ENCODE assay signal across 12 cellular contexts in genomic region chr9:110426052-110426709, GRCh38.
DNase-seq lines count a peak whose midpoint lies in the region; ATAC-seq, FAIRE-seq and TF ChIP-seq lines count a peak whose summit lies in the region.
"Had no signal": no experiment of that assay in that cellular context is flagged by ENCODE, and none has a peak within 500 bp of the region (broad histone marks: within the 10 kb centered on the region; RNA-seq: fewer than 3 reads in every experiment).

No MANE protein-coding gene starts in this region.

- H3K36me3 ChIP-seq in DND-41 (ENCODE audit: insufficient read depth, low read length) = no peaks in the 10 kb centered on the region
- no peaks in the 10 kb centered on the region for H3K36me3 ChIP-seq in Loucy (ENCODE audit: insufficient read depth, low read length)
- no peaks in the 10 kb centered on the region for H3K36me3 ChIP-seq in bronchial epithelial cell (ENCODE audit: control insufficient read depth, insufficient read depth, low read length)
- H3K36me3 ChIP-seq in mesenchymal stem cell (ENCODE audit: control insufficient read depth in 1 of 2, insufficient read depth in 2 of 2, low read depth in 1 of 2, low read length in 2 of 2) = peaks cover 0 to 39% of the 10 kb centered on the region in 2 experiments

- H3K23ac ChIP-seq in mesenchymal stem cell (ENCODE audit: low read length in 2 of 2) = no peak overlapping the region

- no peak overlapping the region for H2BK15ac ChIP-seq in mesenchymal stem cell (ENCODE audit: low read depth, poor library complexity, severe bottlenecking)

- H4K20me1 ChIP-seq in DND-41 (ENCODE audit: insufficient read depth, low read length) (no peaks in the 10 kb centered on the region), Loucy (ENCODE audit: insufficient read depth, low read length, poor library complexity, severe bottlenecking) (no peaks in the 10 kb centered on the region)

- no peak overlapping the region for H3K27ac Mint-ChIP-seq in effector memory CD8-positive, alpha-beta T cell

- no peaks in the 10 kb centered on the region for H3K9me3 Mint-ChIP-seq in effector memory CD8-positive, alpha-beta T cell

- H3K27ac ChIP-seq in DND-41 (ENCODE audit: low read length) (no peak overlapping the region), mesenchymal stem cell (ENCODE audit: low read length, poor library complexity, severe bottlenecking) (no peak overlapping the region)
- H3K27ac ChIP-seq: body of pancreas had no signal

- H3K4ac ChIP-seq in mesenchymal stem cell (ENCODE audit: low read depth in 1 of 2, low read length in 2 of 2) = no peak overlapping the region

- ATAC-seq in DND-41 (ENCODE audit: insufficient read depth, low read depth) = no peak
- no peak for ATAC-seq in GM18517 (IDR thresholded peaks at IDR 0.05; ENCODE audit: unreplicated experiment)
- no peak for ATAC-seq in GM19035 (IDR thresholded peaks at IDR 0.05; ENCODE audit: unreplicated experiment)
- no peak for ATAC-seq in effector memory CD8-positive, alpha-beta T cell (replicated peaks)
- ATAC-seq: body of pancreas had no signal

- H3K36me3 Mint-ChIP-seq in effector memory CD8-positive, alpha-beta T cell (ENCODE audit: insufficient read depth) = no peaks in the 10 kb centered on the region

- no peak overlapping the region for H2BK5ac ChIP-seq in mesenchymal stem cell (ENCODE audit: low read depth, low read length, poor library complexity, severe bottlenecking)

- H3K4me1 ChIP-seq in DND-41 (ENCODE audit: insufficient read depth, low read length) (no peaks in the 10 kb centered on the region), Loucy (ENCODE audit: insufficient read depth, low read length, poor library complexity, severe bottlenecking) (no peaks in the 10 kb centered on the region), mesenchymal stem cell (ENCODE audit: control insufficient read depth, insufficient read depth, low read depth, low read length) (no peaks in the 10 kb centered on the region)
- H3K4me1 ChIP-seq: body of pancreas had no signal

- H4K91ac ChIP-seq in mesenchymal stem cell (ENCODE audit: low read length) = no peak overlapping the region

- H3K4me3 ChIP-seq in DND-41 (ENCODE audit: low read depth in 1 of 2, low read length in 2 of 2) = no peak overlapping the region
- no peak overlapping the region for H3K4me3 ChIP-seq in Loucy (ENCODE audit: low read length, poor library complexity, severe bottlenecking)
- H3K4me3 ChIP-seq in bronchial epithelial cell (ENCODE audit: low read depth, low read length) = no peak overlapping the region
- H3K4me3 ChIP-seq in mesenchymal stem cell (ENCODE audit: insufficient read depth in 1 of 2, low read depth in 1 of 2, low read length in 2 of 2) = no peak overlapping the region
- H3K4me3 ChIP-seq: body of pancreas had no signal

- H3K4me2 ChIP-seq in DND-41 (ENCODE audit: insufficient read depth, low read length) = no peak overlapping the region
- no peak overlapping the region for H3K4me2 ChIP-seq in Loucy (ENCODE audit: low read depth, low read length, poor library complexity, severe bottlenecking)
- H3K4me2 ChIP-seq in mesenchymal stem cell (ENCODE audit: low read length, poor library complexity, severe bottlenecking) = no peak overlapping the region

- no peaks in the 10 kb centered on the region for H3K79me1 ChIP-seq in mesenchymal stem cell (replicated peaks; ENCODE audit: low read length, poor library complexity, severe bottlenecking)

- TF ChIP-seq CTCF in DND-41 (IDR thresholded peaks at IDR 0.05; ENCODE audit: borderline replicate concordance, extremely low read depth, low read length, poor library complexity, severe bottlenecking) = peak; percentile 32
- peak; percentile 41 for TF ChIP-seq CTCF in Loucy (conservative IDR thresholded peaks at IDR 0.05; ENCODE audit: low read length)
- TF ChIP-seq CTCF in bronchial epithelial cell (IDR thresholded peaks at IDR 0.05; ENCODE audit: insufficient read depth, low read length, severe bottlenecking) = peak; percentile 35

- H3K9me3 ChIP-seq in DND-41 (ENCODE audit: insufficient read depth, low read length, severe bottlenecking) = no peaks in the 10 kb centered on the region
- H3K9me3 ChIP-seq in Loucy (ENCODE audit: insufficient read depth, low read depth, low read length) = no peaks in the 10 kb centered on the region
- no peaks in the 10 kb centered on the region for H3K9me3 ChIP-seq in mesenchymal stem cell (ENCODE audit: control insufficient read depth, low read length)
- H3K9me3 ChIP-seq: body of pancreas had no signal

- H3K9me2 ChIP-seq in Loucy (replicated peaks; ENCODE audit: low read depth, low read length) = no peaks in the 10 kb centered on the region

- H2AFZ ChIP-seq in DND-41 (ENCODE audit: low read depth, low read length) (no peak overlapping the region), Loucy (ENCODE audit: low read length) (no peak overlapping the region), mesenchymal stem cell (ENCODE audit: low read depth, low read length) (no peak overlapping the region)

- H3K9ac ChIP-seq in DND-41 (ENCODE audit: low read depth, low read length) (no peak overlapping the region), Loucy (ENCODE audit: low read depth, low read length, poor library complexity, severe bottlenecking) (no peak overlapping the region), mesenchymal stem cell (ENCODE audit: low read length) (no peak overlapping the region)

- no peak overlapping the region for H2BK12ac ChIP-seq in mesenchymal stem cell (ENCODE audit: low read length in 2 of 2)

- H3K27me3 ChIP-seq in DND-41 (ENCODE audit: insufficient read depth, low read length, poor library complexity) (no peaks in the 10 kb centered on the region), Loucy (ENCODE audit: insufficient read depth, low read length, poor library complexity, severe bottlenecking) (no peaks in the 10 kb centered on the region), bronchial epithelial cell (ENCODE audit: control insufficient read depth, insufficient read depth, low read length) (no peaks in the 10 kb centered on the region), mesenchymal stem cell (ENCODE audit: control insufficient read depth in 1 of 2, insufficient read depth in 1 of 2, low read length in 2 of 2) (no peaks in the 10 kb centered on the region)
- H3K27me3 ChIP-seq: body of pancreas had no signal

- H2AK5ac ChIP-seq in mesenchymal stem cell (ENCODE audit: low read length, severe bottlenecking) = no peak overlapping the region

- 100% methylated on average over 1 of the region's 2 CpGs for WGBS in mesenchymal stem cell

- no peak overlapping the region for H2BK120ac ChIP-seq in mesenchymal stem cell (ENCODE audit: low read depth, low read length)

- no peak for FAIRE-seq in bronchial epithelial cell (lab: Jason Lieb, UNC)
- FAIRE-seq: G401.6 had no signal

- H3K14ac ChIP-seq in mesenchymal stem cell (ENCODE audit: low read length in 2 of 2) = no peak overlapping the region

- no peak overlapping the region for H4K8ac ChIP-seq in mesenchymal stem cell (ENCODE audit: low read length)

- H3K27me3 Mint-ChIP-seq in effector memory CD8-positive, alpha-beta T cell = no peaks in the 10 kb centered on the region

- no peaks in the 10 kb centered on the region for H3K79me2 ChIP-seq in DND-41 (ENCODE audit: insufficient read depth, low read length)
- H3K79me2 ChIP-seq in Loucy (ENCODE audit: insufficient read depth, low read length) = no peaks in the 10 kb centered on the region

- no peaks in the 10 kb centered on the region for H3K4me1 Mint-ChIP-seq in effector memory CD8-positive, alpha-beta T cell (ENCODE audit: low read depth in 2 of 2)

- no peak overlapping the region for H3K4me3 Mint-ChIP-seq in effector memory CD8-positive, alpha-beta T cell

- H3F3A ChIP-seq in Loucy (ENCODE audit: low read depth) = no peaks in the 10 kb centered on the region

- DNase-seq in DND-41 = no peak
- peak; percentile 36 for DNase-seq in bronchial epithelial cell (ENCODE audit: low read depth)
- DNase-seq in mesenchymal stem cell = peak; percentile 32
- no peak for DNase-seq in NCI-H345 (lab: John Stamatoyannopoulos, UW)
- no peak for DNase-seq in effector memory CD8-positive, alpha-beta T cell
- DNase-seq: body of pancreas, glutamatergic neuron, NCI-H446 treated with DMSO at 0.1 percent for 48 hours had no signal

- H3K18ac ChIP-seq in mesenchymal stem cell (ENCODE audit: low read depth in 1 of 2, low read length in 2 of 2) = no peak overlapping the region

Comparison
In these comparisons a context has a peak if more than half of its experiments do, and no peak if none do; other contexts are left out.
1. DNase-seq: peak in bronchial epithelial cell (single experiment) and mesenchymal stem cell (single experiment); none in DND-41 (single experiment), NCI-H345 (single experiment) and effector memory CD8-positive, alpha-beta T cell (0 of 3).
2. Peak in every context shown above with its lines, with median percentiles within 50 percentile points of each other: CTCF ChIP-seq.